In genomic region chr15:82106671-82107070, GRCh38 we compare ENCODE assay signal across 2 cellular contexts.
TF ChIP-seq lines count a peak whose summit lies in the region.

No MANE protein-coding gene starts in this region.

TF ChIP-seq in SK-N-SH, 30 proteins besides CTCF, POLR2A, EP300 and RAD21 (continued from another document):
- TF ChIP-seq, protein P1, sequence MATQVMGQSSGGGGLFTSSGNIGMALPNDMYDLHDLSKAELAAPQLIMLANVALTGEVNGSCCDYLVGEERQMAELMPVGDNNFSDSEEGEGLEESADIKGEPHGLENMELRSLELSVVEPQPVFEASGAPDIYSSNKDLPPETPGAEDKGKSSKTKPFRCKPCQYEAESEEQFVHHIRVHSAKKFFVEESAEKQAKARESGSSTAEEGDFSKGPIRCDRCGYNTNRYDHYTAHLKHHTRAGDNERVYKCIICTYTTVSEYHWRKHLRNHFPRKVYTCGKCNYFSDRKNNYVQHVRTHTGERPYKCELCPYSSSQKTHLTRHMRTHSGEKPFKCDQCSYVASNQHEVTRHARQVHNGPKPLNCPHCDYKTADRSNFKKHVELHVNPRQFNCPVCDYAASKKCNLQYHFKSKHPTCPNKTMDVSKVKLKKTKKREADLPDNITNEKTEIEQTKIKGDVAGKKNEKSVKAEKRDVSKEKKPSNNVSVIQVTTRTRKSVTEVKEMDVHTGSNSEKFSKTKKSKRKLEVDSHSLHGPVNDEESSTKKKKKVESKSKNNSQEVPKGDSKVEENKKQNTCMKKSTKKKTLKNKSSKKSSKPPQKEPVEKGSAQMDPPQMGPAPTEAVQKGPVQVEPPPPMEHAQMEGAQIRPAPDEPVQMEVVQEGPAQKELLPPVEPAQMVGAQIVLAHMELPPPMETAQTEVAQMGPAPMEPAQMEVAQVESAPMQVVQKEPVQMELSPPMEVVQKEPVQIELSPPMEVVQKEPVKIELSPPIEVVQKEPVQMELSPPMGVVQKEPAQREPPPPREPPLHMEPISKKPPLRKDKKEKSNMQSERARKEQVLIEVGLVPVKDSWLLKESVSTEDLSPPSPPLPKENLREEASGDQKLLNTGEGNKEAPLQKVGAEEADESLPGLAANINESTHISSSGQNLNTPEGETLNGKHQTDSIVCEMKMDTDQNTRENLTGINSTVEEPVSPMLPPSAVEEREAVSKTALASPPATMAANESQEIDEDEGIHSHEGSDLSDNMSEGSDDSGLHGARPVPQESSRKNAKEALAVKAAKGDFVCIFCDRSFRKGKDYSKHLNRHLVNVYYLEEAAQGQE (IDR thresholded peaks at IDR 0.05; ENCODE audit: low read depth, low read length): no peak
- no peak for TF ChIP-seq NFIC (IDR thresholded peaks at IDR 0.05; ENCODE audit: borderline replicate concordance)

TF ChIP-seq in SK-N-SH treated with all-trans-retinoic acid at 6 μM for 48 hours, 23 proteins besides CTCF, POLR2A, EP300 and RAD21 (continued from another document):
- TF ChIP-seq TSHZ2 (CRISPR knock-in tag; IDR thresholded peaks at IDR 0.05) (no peak), ZNF70 (CRISPR knock-in tag; IDR thresholded peaks at IDR 0.05) (no peak), SNAI2 (CRISPR knock-in tag; IDR thresholded peaks at IDR 0.05) (no peak), BACH2 (CRISPR knock-in tag; IDR thresholded peaks at IDR 0.05; ENCODE audit: borderline replicate concordance) (no peak)
- TF ChIP-seq, protein P2, sequence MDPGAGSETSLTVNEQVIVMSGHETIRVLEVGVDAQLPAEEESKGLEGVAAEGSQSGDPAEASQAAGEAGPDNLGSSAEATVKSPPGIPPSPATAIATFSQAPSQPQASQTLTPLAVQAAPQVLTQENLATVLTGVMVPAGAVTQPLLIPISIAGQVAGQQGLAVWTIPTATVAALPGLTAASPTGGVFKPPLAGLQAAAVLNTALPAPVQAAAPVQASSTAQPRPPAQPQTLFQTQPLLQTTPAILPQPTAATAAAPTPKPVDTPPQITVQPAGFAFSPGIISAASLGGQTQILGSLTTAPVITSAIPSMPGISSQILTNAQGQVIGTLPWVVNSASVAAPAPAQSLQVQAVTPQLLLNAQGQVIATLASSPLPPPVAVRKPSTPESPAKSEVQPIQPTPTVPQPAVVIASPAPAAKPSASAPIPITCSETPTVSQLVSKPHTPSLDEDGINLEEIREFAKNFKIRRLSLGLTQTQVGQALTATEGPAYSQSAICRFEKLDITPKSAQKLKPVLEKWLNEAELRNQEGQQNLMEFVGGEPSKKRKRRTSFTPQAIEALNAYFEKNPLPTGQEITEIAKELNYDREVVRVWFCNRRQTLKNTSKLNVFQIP (CRISPR knock-in tag; IDR thresholded peaks at IDR 0.05; ENCODE audit: borderline replicate concordance, low read depth): no peak
